Comparison of ENCODE assay signal across 1 cellular context in the genomic region with DNA sequence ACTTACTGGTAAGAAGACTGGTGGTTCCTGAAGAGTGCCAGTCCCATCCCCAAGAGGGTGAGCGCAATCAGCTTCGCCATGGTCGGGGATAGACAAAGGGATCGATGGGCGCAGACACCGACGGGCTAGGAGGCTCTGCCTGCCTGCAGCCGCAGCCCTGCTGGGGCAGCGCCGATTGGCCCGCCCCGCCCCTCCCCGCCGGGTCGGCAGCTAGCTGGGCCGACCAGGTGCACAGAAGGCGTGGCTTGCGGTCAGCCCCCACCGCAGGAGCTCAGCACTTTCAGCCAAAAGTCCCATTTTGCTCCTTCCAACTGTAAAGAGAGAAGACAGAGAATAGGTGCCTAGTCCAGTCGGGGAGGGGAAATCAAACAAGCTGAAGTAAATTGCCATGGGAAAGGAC.
TF ChIP-seq lines count a peak whose summit lies in the region.

A gene (minus strand): TSS at position 137 of the 400 bp plus-strand sequence. CDS start 57 bp downstream, at position 80.

TF ChIP-seq in HepG2, 621 proteins besides CTCF, POLR2A, EP300 and RAD21 (continues in another document):
- TF ChIP-seq, protein P1, sequence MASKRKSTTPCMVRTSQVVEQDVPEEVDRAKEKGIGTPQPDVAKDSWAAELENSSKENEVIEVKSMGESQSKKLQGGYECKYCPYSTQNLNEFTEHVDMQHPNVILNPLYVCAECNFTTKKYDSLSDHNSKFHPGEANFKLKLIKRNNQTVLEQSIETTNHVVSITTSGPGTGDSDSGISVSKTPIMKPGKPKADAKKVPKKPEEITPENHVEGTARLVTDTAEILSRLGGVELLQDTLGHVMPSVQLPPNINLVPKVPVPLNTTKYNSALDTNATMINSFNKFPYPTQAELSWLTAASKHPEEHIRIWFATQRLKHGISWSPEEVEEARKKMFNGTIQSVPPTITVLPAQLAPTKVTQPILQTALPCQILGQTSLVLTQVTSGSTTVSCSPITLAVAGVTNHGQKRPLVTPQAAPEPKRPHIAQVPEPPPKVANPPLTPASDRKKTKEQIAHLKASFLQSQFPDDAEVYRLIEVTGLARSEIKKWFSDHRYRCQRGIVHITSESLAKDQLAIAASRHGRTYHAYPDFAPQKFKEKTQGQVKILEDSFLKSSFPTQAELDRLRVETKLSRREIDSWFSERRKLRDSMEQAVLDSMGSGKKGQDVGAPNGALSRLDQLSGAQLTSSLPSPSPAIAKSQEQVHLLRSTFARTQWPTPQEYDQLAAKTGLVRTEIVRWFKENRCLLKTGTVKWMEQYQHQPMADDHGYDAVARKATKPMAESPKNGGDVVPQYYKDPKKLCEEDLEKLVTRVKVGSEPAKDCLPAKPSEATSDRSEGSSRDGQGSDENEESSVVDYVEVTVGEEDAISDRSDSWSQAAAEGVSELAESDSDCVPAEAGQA (IDR thresholded peaks at IDR 0.05; ENCODE audit: low read depth) = no peak
- TF ChIP-seq, protein P1 (CRISPR knock-in tag; IDR thresholded peaks at IDR 0.05; ENCODE audit: borderline replicate concordance) = no peak
- TF ChIP-seq ZSCAN25 (CRISPR knock-in tag; IDR thresholded peaks at IDR 0.05) (peak; percentile 95), FOXK1 (CRISPR knock-in tag; IDR thresholded peaks at IDR 0.05; ENCODE audit: borderline replicate concordance, low read depth) (no peak), ZMYM2 (CRISPR knock-in tag; IDR thresholded peaks at IDR 0.05) (no peak), ZMYM4 (CRISPR knock-in tag; IDR thresholded peaks at IDR 0.05) (0 out of 2 replicates have a peak, but pooled peaks have one; percentile 22), NFIC (IDR thresholded peaks at IDR 0.05; ENCODE audit: low read length) (no peak), POGZ (CRISPR knock-in tag; IDR thresholded peaks at IDR 0.05) (peak; percentile 54; the same call in 1 of the 2 replicates), TEAD3 (CRISPR knock-in tag; optimal IDR thresholded peaks at IDR 0.05; ENCODE audit: borderline replicate concordance) (no peak), HNRNPLL (IDR thresholded peaks at IDR 0.05; ENCODE audit: low read depth, low read length, poor library complexity, severe bottlenecking) (peak; percentile 34), GABPB1 (CRISPR knock-in tag; IDR thresholded peaks at IDR 0.05) (peak; percentile 23; the same call in 1 of the 2 replicates), ZNF713 (CRISPR knock-in tag; IDR thresholded peaks at IDR 0.05) (no peak), ZNF737 (CRISPR knock-in tag; IDR thresholded peaks at IDR 0.05; ENCODE audit: borderline replicate concordance) (no peak)
- TF ChIP-seq, protein P2, sequence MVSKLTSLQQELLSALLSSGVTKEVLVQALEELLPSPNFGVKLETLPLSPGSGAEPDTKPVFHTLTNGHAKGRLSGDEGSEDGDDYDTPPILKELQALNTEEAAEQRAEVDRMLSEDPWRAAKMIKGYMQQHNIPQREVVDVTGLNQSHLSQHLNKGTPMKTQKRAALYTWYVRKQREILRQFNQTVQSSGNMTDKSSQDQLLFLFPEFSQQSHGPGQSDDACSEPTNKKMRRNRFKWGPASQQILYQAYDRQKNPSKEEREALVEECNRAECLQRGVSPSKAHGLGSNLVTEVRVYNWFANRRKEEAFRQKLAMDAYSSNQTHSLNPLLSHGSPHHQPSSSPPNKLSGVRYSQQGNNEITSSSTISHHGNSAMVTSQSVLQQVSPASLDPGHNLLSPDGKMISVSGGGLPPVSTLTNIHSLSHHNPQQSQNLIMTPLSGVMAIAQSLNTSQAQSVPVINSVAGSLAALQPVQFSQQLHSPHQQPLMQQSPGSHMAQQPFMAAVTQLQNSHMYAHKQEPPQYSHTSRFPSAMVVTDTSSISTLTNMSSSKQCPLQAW (CRISPR knock-in tag; IDR thresholded peaks at IDR 0.05) = no peak
- TF ChIP-seq, protein P3, sequence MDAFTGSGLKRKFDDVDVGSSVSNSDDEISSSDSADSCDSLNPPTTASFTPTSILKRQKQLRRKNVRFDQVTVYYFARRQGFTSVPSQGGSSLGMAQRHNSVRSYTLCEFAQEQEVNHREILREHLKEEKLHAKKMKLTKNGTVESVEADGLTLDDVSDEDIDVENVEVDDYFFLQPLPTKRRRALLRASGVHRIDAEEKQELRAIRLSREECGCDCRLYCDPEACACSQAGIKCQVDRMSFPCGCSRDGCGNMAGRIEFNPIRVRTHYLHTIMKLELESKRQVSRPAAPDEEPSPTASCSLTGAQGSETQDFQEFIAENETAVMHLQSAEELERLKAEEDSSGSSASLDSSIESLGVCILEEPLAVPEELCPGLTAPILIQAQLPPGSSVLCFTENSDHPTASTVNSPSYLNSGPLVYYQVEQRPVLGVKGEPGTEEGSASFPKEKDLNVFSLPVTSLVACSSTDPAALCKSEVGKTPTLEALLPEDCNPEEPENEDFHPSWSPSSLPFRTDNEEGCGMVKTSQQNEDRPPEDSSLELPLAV (CRISPR knock-in tag; conservative IDR thresholded peaks at IDR 0.05; ENCODE audit: low read depth) = no peak
- TF ChIP-seq, protein P4, sequence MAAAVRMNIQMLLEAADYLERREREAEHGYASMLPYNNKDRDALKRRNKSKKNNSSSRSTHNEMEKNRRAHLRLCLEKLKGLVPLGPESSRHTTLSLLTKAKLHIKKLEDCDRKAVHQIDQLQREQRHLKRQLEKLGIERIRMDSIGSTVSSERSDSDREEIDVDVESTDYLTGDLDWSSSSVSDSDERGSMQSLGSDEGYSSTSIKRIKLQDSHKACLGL (CRISPR knock-in tag; IDR thresholded peaks at IDR 0.05) = 0 out of 2 replicates have a peak, but pooled peaks have one; percentile 31
- TF ChIP-seq, protein P5, sequence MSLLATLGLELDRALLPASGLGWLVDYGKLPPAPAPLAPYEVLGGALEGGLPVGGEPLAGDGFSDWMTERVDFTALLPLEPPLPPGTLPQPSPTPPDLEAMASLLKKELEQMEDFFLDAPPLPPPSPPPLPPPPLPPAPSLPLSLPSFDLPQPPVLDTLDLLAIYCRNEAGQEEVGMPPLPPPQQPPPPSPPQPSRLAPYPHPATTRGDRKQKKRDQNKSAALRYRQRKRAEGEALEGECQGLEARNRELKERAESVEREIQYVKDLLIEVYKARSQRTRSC (CRISPR knock-in tag; IDR thresholded peaks at IDR 0.05; ENCODE audit: low read depth) = no peak
- TF ChIP-seq, protein P6, sequence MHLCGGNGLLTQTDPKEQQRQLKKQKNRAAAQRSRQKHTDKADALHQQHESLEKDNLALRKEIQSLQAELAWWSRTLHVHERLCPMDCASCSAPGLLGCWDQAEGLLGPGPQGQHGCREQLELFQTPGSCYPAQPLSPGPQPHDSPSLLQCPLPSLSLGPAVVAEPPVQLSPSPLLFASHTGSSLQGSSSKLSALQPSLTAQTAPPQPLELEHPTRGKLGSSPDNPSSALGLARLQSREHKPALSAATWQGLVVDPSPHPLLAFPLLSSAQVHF (CRISPR knock-in tag; IDR thresholded peaks at IDR 0.05) = no peak
- TF ChIP-seq, protein P7, sequence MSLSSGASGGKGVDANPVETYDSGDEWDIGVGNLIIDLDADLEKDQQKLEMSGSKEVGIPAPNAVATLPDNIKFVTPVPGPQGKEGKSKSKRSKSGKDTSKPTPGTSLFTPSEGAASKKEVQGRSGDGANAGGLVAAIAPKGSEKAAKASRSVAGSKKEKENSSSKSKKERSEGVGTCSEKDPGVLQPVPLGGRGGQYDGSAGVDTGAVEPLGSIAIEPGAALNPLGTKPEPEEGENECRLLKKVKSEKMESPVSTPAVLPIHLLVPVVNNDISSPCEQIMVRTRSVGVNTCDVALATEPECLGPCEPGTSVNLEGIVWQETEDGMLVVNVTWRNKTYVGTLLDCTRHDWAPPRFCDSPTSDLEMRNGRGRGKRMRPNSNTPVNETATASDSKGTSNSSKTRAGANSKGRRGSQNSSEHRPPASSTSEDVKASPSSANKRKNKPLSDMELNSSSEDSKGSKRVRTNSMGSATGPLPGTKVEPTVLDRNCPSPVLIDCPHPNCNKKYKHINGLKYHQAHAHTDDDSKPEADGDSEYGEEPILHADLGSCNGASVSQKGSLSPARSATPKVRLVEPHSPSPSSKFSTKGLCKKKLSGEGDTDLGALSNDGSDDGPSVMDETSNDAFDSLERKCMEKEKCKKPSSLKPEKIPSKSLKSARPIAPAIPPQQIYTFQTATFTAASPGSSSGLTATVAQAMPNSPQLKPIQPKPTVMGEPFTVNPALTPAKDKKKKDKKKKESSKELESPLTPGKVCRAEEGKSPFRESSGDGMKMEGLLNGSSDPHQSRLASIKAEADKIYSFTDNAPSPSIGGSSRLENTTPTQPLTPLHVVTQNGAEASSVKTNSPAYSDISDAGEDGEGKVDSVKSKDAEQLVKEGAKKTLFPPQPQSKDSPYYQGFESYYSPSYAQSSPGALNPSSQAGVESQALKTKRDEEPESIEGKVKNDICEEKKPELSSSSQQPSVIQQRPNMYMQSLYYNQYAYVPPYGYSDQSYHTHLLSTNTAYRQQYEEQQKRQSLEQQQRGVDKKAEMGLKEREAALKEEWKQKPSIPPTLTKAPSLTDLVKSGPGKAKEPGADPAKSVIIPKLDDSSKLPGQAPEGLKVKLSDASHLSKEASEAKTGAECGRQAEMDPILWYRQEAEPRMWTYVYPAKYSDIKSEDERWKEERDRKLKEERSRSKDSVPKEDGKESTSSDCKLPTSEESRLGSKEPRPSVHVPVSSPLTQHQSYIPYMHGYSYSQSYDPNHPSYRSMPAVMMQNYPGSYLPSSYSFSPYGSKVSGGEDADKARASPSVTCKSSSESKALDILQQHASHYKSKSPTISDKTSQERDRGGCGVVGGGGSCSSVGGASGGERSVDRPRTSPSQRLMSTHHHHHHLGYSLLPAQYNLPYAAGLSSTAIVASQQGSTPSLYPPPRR (CRISPR knock-in tag; IDR thresholded peaks at IDR 0.05; ENCODE audit: borderline replicate concordance) = no peak
- TF ChIP-seq, protein P8, sequence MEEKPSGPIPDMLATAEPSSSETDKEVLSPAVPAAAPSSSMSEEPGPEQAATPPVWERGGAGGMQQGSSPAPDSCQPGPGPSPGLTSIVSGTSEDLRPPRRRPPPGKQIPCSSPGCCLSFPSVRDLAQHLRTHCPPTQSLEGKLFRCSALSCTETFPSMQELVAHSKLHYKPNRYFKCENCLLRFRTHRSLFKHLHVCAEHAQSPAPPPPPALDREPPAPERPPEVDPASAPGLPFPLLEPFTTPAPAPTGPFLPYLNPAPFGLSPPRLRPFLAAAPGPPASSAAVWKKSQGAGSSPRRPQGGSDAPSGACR (CRISPR knock-in tag; IDR thresholded peaks at IDR 0.05) = no peak
- TF ChIP-seq, protein P9, sequence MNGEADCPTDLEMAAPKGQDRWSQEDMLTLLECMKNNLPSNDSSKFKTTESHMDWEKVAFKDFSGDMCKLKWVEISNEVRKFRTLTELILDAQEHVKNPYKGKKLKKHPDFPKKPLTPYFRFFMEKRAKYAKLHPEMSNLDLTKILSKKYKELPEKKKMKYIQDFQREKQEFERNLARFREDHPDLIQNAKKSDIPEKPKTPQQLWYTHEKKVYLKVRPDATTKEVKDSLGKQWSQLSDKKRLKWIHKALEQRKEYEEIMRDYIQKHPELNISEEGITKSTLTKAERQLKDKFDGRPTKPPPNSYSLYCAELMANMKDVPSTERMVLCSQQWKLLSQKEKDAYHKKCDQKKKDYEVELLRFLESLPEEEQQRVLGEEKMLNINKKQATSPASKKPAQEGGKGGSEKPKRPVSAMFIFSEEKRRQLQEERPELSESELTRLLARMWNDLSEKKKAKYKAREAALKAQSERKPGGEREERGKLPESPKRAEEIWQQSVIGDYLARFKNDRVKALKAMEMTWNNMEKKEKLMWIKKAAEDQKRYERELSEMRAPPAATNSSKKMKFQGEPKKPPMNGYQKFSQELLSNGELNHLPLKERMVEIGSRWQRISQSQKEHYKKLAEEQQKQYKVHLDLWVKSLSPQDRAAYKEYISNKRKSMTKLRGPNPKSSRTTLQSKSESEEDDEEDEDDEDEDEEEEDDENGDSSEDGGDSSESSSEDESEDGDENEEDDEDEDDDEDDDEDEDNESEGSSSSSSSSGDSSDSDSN (CRISPR knock-in tag; IDR thresholded peaks at IDR 0.05) = peak; percentile 33; the same call in 1 of the 2 replicates
- TF ChIP-seq, protein P10, sequence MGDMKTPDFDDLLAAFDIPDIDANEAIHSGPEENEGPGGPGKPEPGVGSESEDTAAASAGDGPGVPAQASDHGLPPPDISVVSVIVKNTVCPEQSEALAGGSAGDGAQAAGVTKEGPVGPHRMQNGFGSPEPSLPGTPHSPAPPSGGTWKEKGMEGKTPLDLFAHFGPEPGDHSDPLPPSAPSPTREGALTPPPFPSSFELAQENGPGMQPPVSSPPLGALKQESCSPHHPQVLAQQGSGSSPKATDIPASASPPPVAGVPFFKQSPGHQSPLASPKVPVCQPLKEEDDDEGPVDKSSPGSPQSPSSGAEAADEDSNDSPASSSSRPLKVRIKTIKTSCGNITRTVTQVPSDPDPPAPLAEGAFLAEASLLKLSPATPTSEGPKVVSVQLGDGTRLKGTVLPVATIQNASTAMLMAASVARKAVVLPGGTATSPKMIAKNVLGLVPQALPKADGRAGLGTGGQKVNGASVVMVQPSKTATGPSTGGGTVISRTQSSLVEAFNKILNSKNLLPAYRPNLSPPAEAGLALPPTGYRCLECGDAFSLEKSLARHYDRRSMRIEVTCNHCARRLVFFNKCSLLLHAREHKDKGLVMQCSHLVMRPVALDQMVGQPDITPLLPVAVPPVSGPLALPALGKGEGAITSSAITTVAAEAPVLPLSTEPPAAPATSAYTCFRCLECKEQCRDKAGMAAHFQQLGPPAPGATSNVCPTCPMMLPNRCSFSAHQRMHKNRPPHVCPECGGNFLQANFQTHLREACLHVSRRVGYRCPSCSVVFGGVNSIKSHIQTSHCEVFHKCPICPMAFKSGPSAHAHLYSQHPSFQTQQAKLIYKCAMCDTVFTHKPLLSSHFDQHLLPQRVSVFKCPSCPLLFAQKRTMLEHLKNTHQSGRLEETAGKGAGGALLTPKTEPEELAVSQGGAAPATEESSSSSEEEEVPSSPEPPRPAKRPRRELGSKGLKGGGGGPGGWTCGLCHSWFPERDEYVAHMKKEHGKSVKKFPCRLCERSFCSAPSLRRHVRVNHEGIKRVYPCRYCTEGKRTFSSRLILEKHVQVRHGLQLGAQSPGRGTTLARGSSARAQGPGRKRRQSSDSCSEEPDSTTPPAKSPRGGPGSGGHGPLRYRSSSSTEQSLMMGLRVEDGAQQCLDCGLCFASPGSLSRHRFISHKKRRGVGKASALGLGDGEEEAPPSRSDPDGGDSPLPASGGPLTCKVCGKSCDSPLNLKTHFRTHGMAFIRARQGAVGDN (CRISPR knock-in tag; IDR thresholded peaks at IDR 0.05) = peak; percentile 44; the same call in 1 of the 2 replicates
- TF ChIP-seq, protein P11, sequence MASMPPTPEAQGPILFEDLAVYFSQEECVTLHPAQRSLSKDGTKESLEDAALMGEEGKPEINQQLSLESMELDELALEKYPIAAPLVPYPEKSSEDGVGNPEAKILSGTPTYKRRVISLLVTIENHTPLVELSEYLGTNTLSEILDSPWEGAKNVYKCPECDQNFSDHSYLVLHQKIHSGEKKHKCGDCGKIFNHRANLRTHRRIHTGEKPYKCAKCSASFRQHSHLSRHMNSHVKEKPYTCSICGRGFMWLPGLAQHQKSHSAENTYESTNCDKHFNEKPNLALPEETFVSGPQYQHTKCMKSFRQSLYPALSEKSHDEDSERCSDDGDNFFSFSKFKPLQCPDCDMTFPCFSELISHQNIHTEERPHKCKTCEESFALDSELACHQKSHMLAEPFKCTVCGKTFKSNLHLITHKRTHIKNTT (CRISPR knock-in tag; IDR thresholded peaks at IDR 0.05) = no peak
